31 cellular contexts compared by ENCODE assay signal in genomic region chr3:23872330-23872729, GRCh38. TPM values are rescaled to one million over a fixed set of nuclear protein-coding genes. Genes with fewer than 3 reads are reported as not detected.
DNase-seq lines count a peak whose midpoint lies in the region; ATAC-seq, FAIRE-seq and TF ChIP-seq lines count a peak whose summit lies in the region.
"Had no signal": no experiment of that assay in that cellular context is flagged by ENCODE, and none has a peak within 500 bp of the region (broad histone marks: within the 10 kb centered on the region; RNA-seq: fewer than 3 reads in every experiment).

No MANE protein-coding gene starts in this region.

- no peak for TF ChIP-seq CTCF in HepG2 (CRISPR knock-in tag; IDR thresholded peaks at IDR 0.05)
- TF ChIP-seq CTCF in right lobe of liver (IDR thresholded peaks at IDR 0.05) = no peak
- no peak for TF ChIP-seq CTCF in K562 (IDR thresholded peaks at IDR 0.05 in 2 of 3, conservative IDR thresholded peaks at IDR 0.05 in 1 of 3; ENCODE audit: insufficient read depth in 2 of 3, low read depth in 1 of 3, low read length in 3 of 3)

- FAIRE-seq in HepG2 (lab: Jason Lieb, UNC) (no peak), K562 (lab: Jason Lieb, UNC) (no peak)
- FAIRE-seq: A204.1, A549, D721Med had no signal

- H3K27me3 ChIP-seq in HepG2 (ENCODE audit: control insufficient read depth in 1 of 2, insufficient read depth in 2 of 2, low read length in 2 of 2) (no peaks in the 10 kb centered on the region), right lobe of liver (no peaks in the 10 kb centered on the region), K562 (ENCODE audit: control insufficient read depth in 2 of 2, insufficient read depth in 2 of 2, low read length in 2 of 2) (no peaks in the 10 kb centered on the region)
- H3K27me3 ChIP-seq: BE2C; BLaER1; BLaER1 treated with 17β-estradiol and CSF1 and Interleukin-3, amounts not matched to agents 10 nM and 100 nM had no signal

- no peaks in the 10 kb centered on the region for H3K9me3 ChIP-seq in HepG2 (ENCODE audit: low read length)
- H3K9me3 ChIP-seq in right lobe of liver = no peaks in the 10 kb centered on the region
- no peaks in the 10 kb centered on the region for H3K9me3 ChIP-seq in K562 (replicated peaks; ENCODE audit: control insufficient read depth, insufficient read depth, low read depth, low read length)
- H3K9me3 ChIP-seq: A549, BE2C, Caco-2 had no signal

- H3K27ac ChIP-seq in HepG2 (ENCODE audit: extremely low read length, insufficient read depth, low read length) (no peak overlapping the region), right lobe of liver (no peak overlapping the region), K562 (ENCODE audit: extremely low read depth, low read depth, low read length) (no peak overlapping the region)
- H3K27ac ChIP-seq: 22Rv1; A549; BLaER1; BLaER1 treated with 17β-estradiol and CSF1 and Interleukin-3, amounts not matched to agents 10 nM and 100 nM; C4-2B had no signal

- DNase-seq in HepG2 (ENCODE audit: low spot score) (no peak), right lobe of liver (no peak), K562 (ENCODE audit: extremely low read depth in 1 of 4, low spot score in 3 of 4) (no peak), HCEC 1CT (no peak)
- DNase-seq: 8988T; ACHN; AML-193; BE2C; C1 segment of cervical spinal cord; Caco-2; Calu3; CD4-positive, alpha-beta memory T cell; CD4-positive, alpha-beta T cell; CD4-positive, CD25-positive, alpha-beta regulatory T cell; CD8-positive, alpha-beta memory T cell; CD8-positive, alpha-beta T cell; COR-L47; DMS 273 treated with DMSO at 0.1 percent for 48 hours; DMS153; DMS53; DMS79; DMS79 treated with DMSO at 0.1 percent for 48 hours; DND-41; EL had no signal

- H3K36me3 ChIP-seq in HepG2 (replicated peaks in 1 of 2; ENCODE audit: control insufficient read depth in 1 of 2, insufficient read depth in 2 of 2, low read length in 2 of 2) (no peaks in the 10 kb centered on the region), right lobe of liver (no peaks in the 10 kb centered on the region), K562 (ENCODE audit: control insufficient read depth, insufficient read depth, low read length) (no peaks in the 10 kb centered on the region)
- H3K36me3 ChIP-seq: BE2C had no signal

- intact Hi-C loops in HepG2 (cut with micrococcal nuclease; ENCODE audit: unreplicated experiment) = no loop called here
- intact Hi-C loops in right lobe of liver (cut with DNase I) = no loop called here
- intact Hi-C loops in K562 (cut with micrococcal nuclease) = loop anchor here (10.0 kb wide), 1 partner anchor 158 kb away; no protein-coding TSS in a partner anchor

- 98% methylated on average over 3 of the region's 3 CpGs for WGBS in HepG2 (ENCODE audit: low lambda C conversion rate)
- WGBS in right lobe of liver (ENCODE audit: insufficient coverage, low coverage, low lambda C conversion rate, missing lambda C conversion rate) = 94% methylated on average over 3 of the region's 3 CpGs
- 100% methylated on average over 3 of the region's 3 CpGs for WGBS in K562 (ENCODE audit: insufficient coverage, low coverage, missing lambda C conversion rate)

- H3K79me2 ChIP-seq in HepG2 (ENCODE audit: insufficient read depth, low read length) = peaks cover 8% of the 10 kb centered on the region
- H3K79me2 ChIP-seq in K562 (ENCODE audit: control insufficient read depth, insufficient read depth, low read length) = peaks cover 30% of the 10 kb centered on the region

- H3K9ac ChIP-seq in HepG2 (ENCODE audit: insufficient read depth, low read depth, low read length) (no peak overlapping the region), K562 (ENCODE audit: insufficient read depth in 1 of 2, low read depth in 2 of 2, low read length in 2 of 2) (no peak overlapping the region)
- H3K9ac ChIP-seq: BLaER1; BLaER1 treated with 17β-estradiol and CSF1 and Interleukin-3, amounts not matched to agents 10 nM and 100 nM had no signal

- no peaks in the 10 kb centered on the region for H3K9me1 ChIP-seq in K562 (ENCODE audit: control insufficient read depth, insufficient read depth, low read length)

- no peaks in the 10 kb centered on the region; the same call in 1 of the 2 replicates for H3K4me1 ChIP-seq in HepG2 (ENCODE audit: insufficient read depth, low read length)
- peaks cover 0 to 9% (median 0%) of the 10 kb centered on the region in 4 donors for H3K4me1 ChIP-seq in right lobe of liver
- no peaks in the 10 kb centered on the region; a peak in 1 of 5 replicates for H3K4me1 ChIP-seq in K562 (replicated peaks in 1 of 2; ENCODE audit: control insufficient read depth in 2 of 2, insufficient read depth in 2 of 2, low read length in 2 of 2)
- H3K4me1 ChIP-seq: BE2C, BLaER1, Caco-2 had no signal

- POLR2A ChIA-PET in HepG2 (lab: Yijun Ruan, JAX) (no interaction called here), K562 (lab: Yijun Ruan, JAX) (interaction anchor here (0.6 kb wide), 1 partner anchor 934 kb away, joined by 3 read pairs; no protein-coding TSS in a partner anchor)

- TF ChIP-seq RAD21 in HepG2 (CRISPR knock-in tag; IDR thresholded peaks at IDR 0.05) (no peak), K562 (CRISPR knock-in tag; conservative IDR thresholded peaks at IDR 0.05 in 1 of 2, IDR thresholded peaks at IDR 0.05 in 1 of 2) (no peak)

- no peak overlapping the region for H3K4me3 ChIP-seq in HepG2 (replicated peaks in 1 of 3; ENCODE audit: insufficient read depth in 1 of 3, low read depth in 2 of 3, low read length in 3 of 3)
- H3K4me3 ChIP-seq in right lobe of liver = no peak overlapping the region
- H3K4me3 ChIP-seq in K562 = no peak overlapping the region
- H3K4me3 ChIP-seq: A549; BLaER1; BLaER1 treated with 17β-estradiol and CSF1 and Interleukin-3, amounts not matched to agents 10 nM and 100 nM had no signal

- ATAC-seq in HepG2 (no peak), right lobe of liver (no peak), K562 (no peak)
- ATAC-seq: A549; CD8-positive, alpha-beta T cell had no signal

- TF ChIP-seq EP300 in HepG2 (IDR thresholded peaks at IDR 0.05; ENCODE audit: low read depth in 2 of 2, low read length in 2 of 2) (no peak), HepG2 (CRISPR knock-in tag; IDR thresholded peaks at IDR 0.05; ENCODE audit: borderline replicate concordance) (no peak), K562 (IDR thresholded peaks at IDR 0.05; ENCODE audit: low read length) (no peak)

- H2AFZ ChIP-seq in HepG2 (ENCODE audit: low read length) (no peak overlapping the region), K562 (ENCODE audit: low read depth, low read length) (no peak overlapping the region)

- BruUV-seq in HepG2 (replicated peaks; lab: Mats Ljungman, UMichigan) (no TSS peak), K562 (replicated peaks; lab: Mats Ljungman, UMichigan) (no TSS peak)

- H4K20me1 ChIP-seq in HepG2 (ENCODE audit: insufficient read depth, low read length) = 0 out of 2 replicates have a peak, but pooled peaks cover 3% of the 10 kb centered on the region
- no peaks in the 10 kb centered on the region for H4K20me1 ChIP-seq in K562 (replicated peaks; ENCODE audit: control insufficient read depth, insufficient read depth, low read length)

- TF ChIP-seq POLR2A in HepG2 (IDR thresholded peaks at IDR 0.05; ENCODE audit: insufficient read depth in 1 of 2, low read depth in 2 of 2, low read length in 2 of 2) = no peak
- TF ChIP-seq POLR2A in right lobe of liver (IDR thresholded peaks at IDR 0.05) = no peak
- no peak for TF ChIP-seq POLR2A in K562 (conservative IDR thresholded peaks at IDR 0.05)

- CTCF ChIA-PET in HepG2 (lab: Yijun Ruan, JAX; ENCODE audit: low intra/inter-chr PET ratio, low total read pairs) = no interaction called here
- CTCF ChIA-PET in K562 (lab: Yijun Ruan, JAX; ENCODE audit: low intra/inter-chr PET ratio) = no interaction called here

- H3K4me2 ChIP-seq in HepG2 (ENCODE audit: low read depth, low read length) = no peak overlapping the region
- H3K4me2 ChIP-seq in K562 (ENCODE audit: insufficient read depth, low read length) = no peak overlapping the region
- H3K4me2 ChIP-seq: A549; BLaER1; BLaER1 treated with 17β-estradiol and CSF1 and Interleukin-3, amounts not matched to agents 10 nM and 100 nM had no signal

- in situ Hi-C loops in HepG2 (cut with HindIII; ENCODE audit: extremely low pct_ligation_motif_present, low pct_unique_long_range_greater_than_20kb) (no loop called here), K562 (cut with MboI) (no loop called here)

RNA-seq across cellular contexts. Expression of gene NKIRAS1, which starts 44.5 kb away (rescaled TPM):
- total RNA-seq in HepG2 (2016; rRNA removed; fragmentation: Illumina TruSeq; extraction: Trizol) (8.0 and 10.5 TPM in 2 replicates), right lobe of liver (10 to 100 TPM in 2 of 6 experiments, 1 to 10 TPM in 4; 7.0 to 14.2 (median 8.5) TPM), K562 (2014; rRNA removed) (5.5 and 6.1 TPM in 2 replicates), K562 (2014; rRNA removed; fragmentation: Illumina TruSeq; extraction: Trizol) (8.4 TPM in 2 replicates), K562 (2015; rRNA removed; fragmentation: Illumina TruSeq; extraction: Trizol) (10.3 and 10.8 TPM in 2 replicates), K562 (2021) (4.3 and 5.1 TPM in 2 replicates)
- total RNA-seq in HepG2 (2016; cell fraction: cytosol; rRNA removed; fragmentation: Illumina TruSeq; extraction: Trizol; ENCODE audit: low read depth) = 6.8 and 7.5 TPM in 2 replicates
- total RNA-seq in HepG2 (2016; cell fraction: insoluble cytoplasmic fraction; rRNA removed; fragmentation: Illumina TruSeq; extraction: Trizol) = 8.5 and 11.2 TPM in 2 replicates
- 5.0 and 6.3 TPM in 2 replicates for total RNA-seq in HepG2 (2016; cell fraction: membrane; rRNA removed; fragmentation: Illumina TruSeq; extraction: Trizol)
- 6.0 and 7.0 TPM in 2 replicates for total RNA-seq in HepG2 (2016; cell fraction: nucleus; rRNA removed; fragmentation: Illumina TruSeq; extraction: Trizol)
- polyA plus RNA-seq in HepG2 (2011; rRNA removed) (4.3 and 4.5 TPM in 2 replicates), K562 (2011; rRNA removed) (5.3 and 7.1 TPM in 2 replicates), K562 (2014; fragmentation: Illumina TruSeq; extraction: Trizol) (5.9 and 6.9 TPM in 2 replicates), K562 (2014; fragmentation: Nextera tagmentation; extraction: Ambion mirVana) (1 to 10 TPM; 5.5 to 5.6 TPM), K562 (2014; rRNA removed) (6.3 and 6.4 TPM in 2 replicates)
- 2.3 and 4.0 TPM in 2 replicates for polyA plus RNA-seq in HepG2 (2011; cell fraction: cytosol; rRNA removed)
- polyA plus RNA-seq in HepG2 (2011; cell fraction: nucleus; rRNA removed) = 1.8 and 3.5 TPM in 2 replicates
- polyA plus RNA-seq in HepG2 (2012) = 6.4 and 6.7 TPM in 2 replicates
- polyA plus RNA-seq in HepG2 (2016; cell fraction: cytosol; fragmentation: Illumina TruSeq; extraction: Trizol; ENCODE audit: low read depth) = 1.1 TPM in 2 replicates
- 10.4 and 12.6 TPM in 2 replicates for polyA plus RNA-seq in HepG2 (2016; cell fraction: insoluble cytoplasmic fraction; fragmentation: Illumina TruSeq; extraction: Trizol; ENCODE audit: low read depth)
- 2.2 and 3.1 TPM in 2 replicates for polyA plus RNA-seq in HepG2 (2016; cell fraction: membrane; fragmentation: Illumina TruSeq; extraction: Trizol; ENCODE audit: low read depth)
- 7.0 and 7.8 TPM in 2 replicates for polyA plus RNA-seq in HepG2 (2016; cell fraction: nucleus; fragmentation: Illumina TruSeq; extraction: Trizol; ENCODE audit: insufficient read depth, low read depth)
- polyA minus RNA-seq in HepG2 (2011; rRNA and poly(A)+ RNA removed; ENCODE audit: low replicate concordance) = 2.0 and 2.2 TPM in 2 replicates
- 4.0 and 6.2 TPM in 2 replicates for polyA minus RNA-seq in HepG2 (2011; cell fraction: cytosol; rRNA and poly(A)+ RNA removed)
- polyA minus RNA-seq in HepG2 (2011; cell fraction: nucleus; rRNA and poly(A)+ RNA removed) = 12.7 and 14.3 TPM in 2 replicates
- 6.4 and 13.1 TPM in 2 replicates for total RNA-seq in K562 (2011; cell fraction: chromatin; rRNA removed; ENCODE audit: low replicate concordance)
- 4.0 and 4.3 TPM in 2 replicates for total RNA-seq in K562 (2011; cell fraction: nucleolus; rRNA removed)
- 11.9 and 17.8 TPM in 2 replicates for total RNA-seq in K562 (2011; cell fraction: nucleoplasm; rRNA removed)
- polyA plus RNA-seq in K562 (2011; cell fraction: cytosol; rRNA removed) = 1.6 and 3.9 TPM in 2 replicates
- 3.1 and 3.7 TPM in 2 replicates for polyA plus RNA-seq in K562 (2011; cell fraction: nucleus; rRNA removed)
- 3.6 and 4.8 TPM in 2 replicates for polyA plus RNA-seq in K562 (2012)
- polyA minus RNA-seq in K562 (2011; rRNA and poly(A)+ RNA removed) = 6.5 and 8.6 TPM in 2 replicates
- polyA minus RNA-seq in K562 (2011; cell fraction: cytosol; rRNA and poly(A)+ RNA removed) = 2.4 and 2.7 TPM in 2 replicates
- polyA minus RNA-seq in K562 (2011; cell fraction: nucleus; rRNA and poly(A)+ RNA removed) = 6.5 and 9.6 TPM in 2 replicates

RNA-seq across cellular contexts. Expression of gene RPL15, which starts 44.6 kb away (rescaled TPM):
- total RNA-seq in HepG2 (2016; rRNA removed; fragmentation: Illumina TruSeq; extraction: Trizol) (1,297 and 1,763 TPM in 2 replicates), right lobe of liver (100 to 1,000 TPM; 572 to 932 (median 636) TPM), K562 (2014; rRNA removed) (2,466 and 2,533 TPM in 2 replicates), K562 (2014; rRNA removed; fragmentation: Illumina TruSeq; extraction: Trizol) (1,923 and 2,393 TPM in 2 replicates), K562 (2015; rRNA removed; fragmentation: Illumina TruSeq; extraction: Trizol) (2,774 and 3,068 TPM in 2 replicates), K562 (2021) (2,579 and 2,753 TPM in 2 replicates)
- 1,586 and 1,699 TPM in 2 replicates for total RNA-seq in HepG2 (2016; cell fraction: cytosol; rRNA removed; fragmentation: Illumina TruSeq; extraction: Trizol; ENCODE audit: low read depth)
- total RNA-seq in HepG2 (2016; cell fraction: insoluble cytoplasmic fraction; rRNA removed; fragmentation: Illumina TruSeq; extraction: Trizol) = 1,351 and 1,926 TPM in 2 replicates
- 3,254 and 3,418 TPM in 2 replicates for total RNA-seq in HepG2 (2016; cell fraction: membrane; rRNA removed; fragmentation: Illumina TruSeq; extraction: Trizol)
- total RNA-seq in HepG2 (2016; cell fraction: nucleus; rRNA removed; fragmentation: Illumina TruSeq; extraction: Trizol) = 503 TPM in 2 replicates
- polyA plus RNA-seq in HepG2 (2011; rRNA removed) (3,693 and 3,955 TPM in 2 replicates), K562 (2011; rRNA removed) (4,017 and 4,081 TPM in 2 replicates), K562 (2014; fragmentation: Illumina TruSeq; extraction: Trizol) (3,791 and 3,928 TPM in 2 replicates), K562 (2014; fragmentation: Nextera tagmentation; extraction: Ambion mirVana) (1,000 to 10,000 TPM; 7,800 to 8,850 TPM), K562 (2014; rRNA removed) (5,148 and 5,287 TPM in 2 replicates)
- 6,013 and 6,757 TPM in 2 replicates for polyA plus RNA-seq in HepG2 (2011; cell fraction: cytosol; rRNA removed)
- 1,196 and 1,371 TPM in 2 replicates for polyA plus RNA-seq in HepG2 (2011; cell fraction: nucleus; rRNA removed)
- 2,819 and 3,574 TPM in 2 replicates for polyA plus RNA-seq in HepG2 (2012)
- 3,375 and 3,723 TPM in 2 replicates for polyA plus RNA-seq in HepG2 (2016; cell fraction: cytosol; fragmentation: Illumina TruSeq; extraction: Trizol; ENCODE audit: low read depth)
- polyA plus RNA-seq in HepG2 (2016; cell fraction: insoluble cytoplasmic fraction; fragmentation: Illumina TruSeq; extraction: Trizol; ENCODE audit: low read depth) = 2,788 and 2,868 TPM in 2 replicates
- polyA plus RNA-seq in HepG2 (2016; cell fraction: membrane; fragmentation: Illumina TruSeq; extraction: Trizol; ENCODE audit: low read depth) = 4,974 and 5,217 TPM in 2 replicates
- 1,295 and 1,318 TPM in 2 replicates for polyA plus RNA-seq in HepG2 (2016; cell fraction: nucleus; fragmentation: Illumina TruSeq; extraction: Trizol; ENCODE audit: insufficient read depth, low read depth)
- 1,424 and 2,177 TPM in 2 replicates for polyA minus RNA-seq in HepG2 (2011; rRNA and poly(A)+ RNA removed; ENCODE audit: low replicate concordance)
- 848 and 1,008 TPM in 2 replicates for polyA minus RNA-seq in HepG2 (2011; cell fraction: cytosol; rRNA and poly(A)+ RNA removed)
- polyA minus RNA-seq in HepG2 (2011; cell fraction: nucleus; rRNA and poly(A)+ RNA removed) = 296 and 376 TPM in 2 replicates
- 238 and 411 TPM in 2 replicates for total RNA-seq in K562 (2011; cell fraction: chromatin; rRNA removed; ENCODE audit: low replicate concordance)
- total RNA-seq in K562 (2011; cell fraction: nucleolus; rRNA removed) = 765 and 867 TPM in 2 replicates
- total RNA-seq in K562 (2011; cell fraction: nucleoplasm; rRNA removed) = 735 and 1,463 TPM in 2 replicates
- polyA plus RNA-seq in K562 (2011; cell fraction: cytosol; rRNA removed) = 6,575 and 7,027 TPM in 2 replicates
- polyA plus RNA-seq in K562 (2011; cell fraction: nucleus; rRNA removed) = 1,268 and 2,124 TPM in 2 replicates
- polyA plus RNA-seq in K562 (2012) = 3,041 and 6,015 TPM in 2 replicates
- polyA minus RNA-seq in K562 (2011; rRNA and poly(A)+ RNA removed) = 1,404 and 1,476 TPM in 2 replicates
- 1,271 and 1,367 TPM in 2 replicates for polyA minus RNA-seq in K562 (2011; cell fraction: cytosol; rRNA and poly(A)+ RNA removed)
- 253 and 438 TPM in 2 replicates for polyA minus RNA-seq in K562 (2011; cell fraction: nucleus; rRNA and poly(A)+ RNA removed)

Comparison
In these comparisons a context has a peak if more than half of its experiments do, and no peak if none do; other contexts are left out.
1. Of the 241 proteins assayed by ChIP-seq in both HepG2 and K562: peak only in HepG2: none; only in K562: none; in both: HNRNPK; in neither: 240.